ENCODE assay signal across 21 cellular contexts in the genomic region with DNA sequence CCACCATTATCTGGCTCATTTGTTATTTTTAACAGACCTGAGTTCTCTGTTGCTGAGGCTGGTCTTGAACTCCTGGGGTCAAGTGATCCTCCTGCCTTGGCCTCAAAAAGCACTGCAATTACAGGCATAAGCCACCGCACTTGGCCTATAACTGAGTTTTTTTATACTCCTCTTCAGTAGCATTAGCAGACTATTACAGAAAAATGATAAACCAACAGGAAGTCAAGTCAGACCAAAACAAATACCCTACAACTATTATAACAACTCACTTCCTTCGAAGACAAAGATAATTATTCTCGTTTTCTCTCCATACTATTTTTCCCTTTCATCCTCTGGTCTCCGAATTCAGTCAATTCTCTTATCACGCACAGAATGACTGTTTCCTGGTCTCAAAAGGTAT.
DNase-seq lines count a peak whose midpoint lies in the region; ATAC-seq and TF ChIP-seq lines count a peak whose summit lies in the region.
"Had no signal": no experiment of that assay in that cellular context is flagged by ENCODE, and none has a peak within 500 bp of the region (broad histone marks: within the 10 kb centered on the region; RNA-seq: fewer than 3 reads in every experiment).

No MANE protein-coding gene starts in this region.

- H3K9me3 Mint-ChIP-seq in activated T-cell treated with anti-CD3 and anti-CD28 coated beads, Interleukin-2, amount 50 U/mL, for 72 hours: no peaks in the 10 kb centered on the region
- no peaks in the 10 kb centered on the region for H3K9me3 Mint-ChIP-seq in HFFc6
- H3K9me3 Mint-ChIP-seq in effector memory CD8-positive, alpha-beta T cell: no peaks in the 10 kb centered on the region

- no peaks in the 10 kb centered on the region for H3K27me3 ChIP-seq in heart right ventricle
- H3K27me3 ChIP-seq: BLaER1 had no signal

- WGBS in heart right ventricle, 2 donors: 92 to 93% methylated on average over 5 of the region's 5 CpGs

- no peak overlapping the region for H3K4me3 ChIP-seq in heart right ventricle
- H3K4me3 ChIP-seq: BLaER1 had no signal

- no peak for DNase-seq in activated T-cell treated with anti-CD3 and anti-CD28 coated beads, Interleukin-2, amount 50 U/mL, for 72 hours
- no peak for DNase-seq in activated T-cell treated with anti-CD3 and anti-CD28 coated beads for 4 hours
- no peak for DNase-seq in HFFc6
- no peak for DNase-seq in effector memory CD8-positive, alpha-beta T cell
- no peak for DNase-seq in HuH-7 (ENCODE audit: low spot score)
- DNase-seq in UCSD-AML1 (lab: John Stamatoyannopoulos, UW; ENCODE audit: unreplicated experiment): no peak
- DNase-seq in heart right ventricle: no peak
- DNase-seq: DMS53; GDM1; KBM-7; MM.1S; NCI-H1092; NCI-H1436 treated with DMSO at 0.1 percent for 48 hours; NCI-H1930; NCI-H524; NCI-H774; NK-92 treated with Interleukin-12 subunit alpha and Interleukin-12 subunit beta, amount 100 ng/mL, for 24 hours; SIG-M5; SK-N-SH had no signal

- peaks cover 2% of the 10 kb centered on the region in 2 donors for H3K36me3 Mint-ChIP-seq in activated T-cell treated with anti-CD3 and anti-CD28 coated beads, Interleukin-2, amount 50 U/mL, for 72 hours (ENCODE audit: insufficient read depth in 2 of 2)
- peaks cover 5% of the 10 kb centered on the region; the same call in 1 of the 2 replicates for H3K36me3 Mint-ChIP-seq in HFFc6 (ENCODE audit: low read depth)
- H3K36me3 Mint-ChIP-seq in effector memory CD8-positive, alpha-beta T cell (ENCODE audit: insufficient read depth): no peaks in the 10 kb centered on the region

- H3K27ac ChIP-seq in heart right ventricle: no peak overlapping the region
- H3K27ac ChIP-seq: BLaER1 had no signal

- H3K27ac Mint-ChIP-seq in activated T-cell treated with anti-CD3 and anti-CD28 coated beads, Interleukin-2, amount 50 U/mL, for 72 hours: peak overlapping the region; percentile 66
- H3K27ac Mint-ChIP-seq in HFFc6: peak overlapping the region; percentile 31; the same call in 1 of the 2 replicates
- H3K27ac Mint-ChIP-seq in effector memory CD8-positive, alpha-beta T cell: peak overlapping the region; percentile 54 to 89

- no peaks in the 10 kb centered on the region for H3K9me3 ChIP-seq in heart right ventricle
- H3K9me3 ChIP-seq: BLaER1, SK-N-SH had no signal

- H3K27me3 Mint-ChIP-seq in activated T-cell treated with anti-CD3 and anti-CD28 coated beads, Interleukin-2, amount 50 U/mL, for 72 hours (ENCODE audit: low read depth): no peaks in the 10 kb centered on the region
- no peaks in the 10 kb centered on the region for H3K27me3 Mint-ChIP-seq in HFFc6 (ENCODE audit: insufficient read depth)
- no peaks in the 10 kb centered on the region for H3K27me3 Mint-ChIP-seq in effector memory CD8-positive, alpha-beta T cell

- TF ChIP-seq CTCF in HFFc6 (IDR thresholded peaks at IDR 0.05) (no peak), heart right ventricle (IDR thresholded peaks at IDR 0.05) (no peak)

- peaks cover 0 to 8% (median 0%) of the 10 kb centered on the region in 9 donors for H3K4me1 ChIP-seq in heart right ventricle
- H3K4me1 ChIP-seq: BLaER1 had no signal

- intact Hi-C loops in heart right ventricle (cut with DNase I): no loop called here

- H3K4me1 Mint-ChIP-seq in activated T-cell treated with anti-CD3 and anti-CD28 coated beads, Interleukin-2, amount 50 U/mL, for 72 hours (ENCODE audit: low read depth): peaks cover 13% of the 10 kb centered on the region
- H3K4me1 Mint-ChIP-seq in HFFc6 (ENCODE audit: low read depth): peaks cover 22% of the 10 kb centered on the region
- H3K4me1 Mint-ChIP-seq in effector memory CD8-positive, alpha-beta T cell (ENCODE audit: low read depth in 2 of 2): peaks cover 6 to 11% of the 10 kb centered on the region in 2 donors

- peaks cover 0 to 19% (median 0%) of the 10 kb centered on the region in 9 donors for H3K36me3 ChIP-seq in heart right ventricle

- H3K4me3 Mint-ChIP-seq in activated T-cell treated with anti-CD3 and anti-CD28 coated beads, Interleukin-2, amount 50 U/mL, for 72 hours: peak overlapping the region in 1 of 2 donors; percentile 30
- H3K4me3 Mint-ChIP-seq in HFFc6: no peak overlapping the region
- H3K4me3 Mint-ChIP-seq in effector memory CD8-positive, alpha-beta T cell: no peak overlapping the region

- peak in 1 of 2 donors; percentile 52 for ATAC-seq in activated T-cell treated with anti-CD3 and anti-CD28 coated beads, Interleukin-2, amount 50 U/mL, for 72 hours (replicated peaks in 1 of 2)
- ATAC-seq in effector memory CD8-positive, alpha-beta T cell (replicated peaks): no peak
- ATAC-seq in heart right ventricle: no peak
- ATAC-seq: Panc1 had no signal
